In genomic region chr4:141636771-141637460, GRCh38 we compare ENCODE assay signal across 8 cellular contexts. TPM values are rescaled to one million over a fixed set of nuclear protein-coding genes. Genes with fewer than 3 reads are reported as not detected.
DNase-seq lines count a peak whose midpoint lies in the region; ATAC-seq and TF ChIP-seq lines count a peak whose summit lies in the region.

No MANE protein-coding gene starts in this region.

- H3K36me3 ChIP-seq in CD4-positive, alpha-beta memory T cell (ENCODE audit: insufficient read depth, low read length) = no peaks in the 10 kb centered on the region
- no peaks in the 10 kb centered on the region for H3K36me3 ChIP-seq in kidney epithelial cell (ENCODE audit: control insufficient read depth, insufficient read depth, low read length)

- peaks cover 19 to 30% (median 26%) of the 10 kb centered on the region in 4 donors for H3K4me1 Mint-ChIP-seq in CD4-positive, alpha-beta memory T cell

- H3K27me3 ChIP-seq in CD4-positive, alpha-beta memory T cell (ENCODE audit: insufficient read depth, low read length) = no peaks in the 10 kb centered on the region
- no peaks in the 10 kb centered on the region for H3K27me3 ChIP-seq in kidney epithelial cell (ENCODE audit: control insufficient read depth, insufficient read depth, low read length)

- peak overlapping the region; percentile 50 to 84 for H3K4me3 ChIP-seq in CD4-positive, alpha-beta memory T cell (ENCODE audit: low read length in 2 of 2)
- peak overlapping the region; percentile 64 for H3K4me3 ChIP-seq in kidney epithelial cell (ENCODE audit: low read depth, low read length)

- peak; percentile 30 for ATAC-seq in HG03060 (IDR thresholded peaks at IDR 0.05; ENCODE audit: low read depth, unreplicated experiment)

- H3K9me3 ChIP-seq in CD4-positive, alpha-beta memory T cell (ENCODE audit: control insufficient read depth in 1 of 2, low read length in 2 of 2) = no peaks in the 10 kb centered on the region

- no peaks in the 10 kb centered on the region for H3K27me3 Mint-ChIP-seq in CD4-positive, alpha-beta memory T cell

- H3K36me3 Mint-ChIP-seq in CD4-positive, alpha-beta memory T cell = peaks cover 0 to 7% of the 10 kb centered on the region in 2 donors

- intact Hi-C loops in CD4-positive, alpha-beta memory T cell (cut with micrococcal nuclease) = loop anchor here (2.0 to 10.0 kb wide), 2 partner anchors 1210 to 1548 kb away; partner anchors contain the start of genes INPP4B and USP38

- POLR2A ChIA-PET in CD4-positive, alpha-beta memory T cell (lab: Charles Lee; ENCODE audit: partially characterized antibody) = interaction anchor here (1.4 kb wide), 1 partner anchor 11 kb away, joined by 4 read pairs; no protein-coding TSS in a partner anchor

- in situ Hi-C loops in GM18951 (cut with MboI; ENCODE audit: low sequenced_read_pairs, unreplicated experiment) = no loop called here
- in situ Hi-C loops in T47D (cut with HindIII; ENCODE audit: low pct_unique_long_range_greater_than_20kb, low sequenced_read_pairs) = no loop called here

- H3K4me3 Mint-ChIP-seq in CD4-positive, alpha-beta memory T cell = peak overlapping the region; percentile 94 to 98 (median 97)

- no peak for TF ChIP-seq CTCF in kidney epithelial cell (IDR thresholded peaks at IDR 0.05; ENCODE audit: insufficient read depth, low read length, poor library complexity, severe bottlenecking)

- peak overlapping the region; percentile 57 for H3K27ac ChIP-seq in CD4-positive, alpha-beta memory T cell (ENCODE audit: low read depth, low read length)

- H3K27ac Mint-ChIP-seq in CD4-positive, alpha-beta memory T cell = peak overlapping the region; percentile 71 to 98 (median 90)

- DNase-seq in CD4-positive, alpha-beta memory T cell = peak in 4 of 5 donors; percentile 19 to 43 (median 30)
- DNase-seq in RPMI7951 (ENCODE audit: low read depth) = peak; percentile 63
- peak; percentile 47 to 54 for DNase-seq in T47D (ENCODE audit: low read depth in 1 of 2, low spot score in 1 of 2)
- no peak for DNase-seq in kidney epithelial cell (ENCODE audit: low read depth)
- peak; percentile 20 for DNase-seq in stimulated activated CD4-positive, alpha-beta T cell treated with anti-CD3 and anti-CD28 coated beads, Interleukin-4, amount 100 ng/mL, for 1 hour
- no peak for DNase-seq in NCI-H1694 treated with DMSO at 0.1 percent for 48 hours (lab: John Stamatoyannopoulos, UW)

- TF ChIP-seq POLR2A in GM18951 (IDR thresholded peaks at IDR 0.05; ENCODE audit: extremely low read depth, insufficient read depth, insufficient read length) = peak; percentile 44

- no peaks in the 10 kb centered on the region for H3K9me3 Mint-ChIP-seq in CD4-positive, alpha-beta memory T cell

- CTCF ChIA-PET in CD4-positive, alpha-beta memory T cell (lab: Charles Lee; ENCODE audit: partially characterized antibody) = interaction anchor here (1.0 to 1.1 kb wide), 2 partner anchors 10 to 18 kb away, joined by 3 read pairs; no protein-coding TSS in a partner anchor

- H3K4me1 ChIP-seq in CD4-positive, alpha-beta memory T cell (ENCODE audit: insufficient read depth, low read length) = peaks cover 18% of the 10 kb centered on the region

RNA-seq across cellular contexts. Expression of gene IL15, which starts 0.5 kb away (rescaled TPM):
- total RNA-seq in CD4-positive, alpha-beta memory T cell = 1 to 10 TPM; 4.7 to 6.1 TPM
- polyA plus RNA-seq in CD4-positive, alpha-beta memory T cell = 1 to 10 TPM; 2.6 to 4.4 TPM
- 4.4 and 4.7 TPM in 2 replicates for total RNA-seq in RPMI7951 (2014; rRNA removed; shearing (Covaris generic))
- 9.0 TPM in 2 replicates for total RNA-seq in kidney epithelial cell

Comparison
In these comparisons a context has a peak if more than half of its experiments do, and no peak if none do; other contexts are left out.
1. DNase-seq: peak in CD4-positive, alpha-beta memory T cell (4 of 5), RPMI7951 (single experiment), T47D (2 of 2) and stimulated activated CD4-positive, alpha-beta T cell treated with anti-CD3 and anti-CD28 coated beads, Interleukin-4, amount 100 ng/mL, for 1 hour (single experiment); none in kidney epithelial cell (single experiment) and NCI-H1694 treated with DMSO at 0.1 percent for 48 hours (single experiment).